Comparison of ENCODE assay signal across 8 cellular contexts in the genomic region with DNA sequence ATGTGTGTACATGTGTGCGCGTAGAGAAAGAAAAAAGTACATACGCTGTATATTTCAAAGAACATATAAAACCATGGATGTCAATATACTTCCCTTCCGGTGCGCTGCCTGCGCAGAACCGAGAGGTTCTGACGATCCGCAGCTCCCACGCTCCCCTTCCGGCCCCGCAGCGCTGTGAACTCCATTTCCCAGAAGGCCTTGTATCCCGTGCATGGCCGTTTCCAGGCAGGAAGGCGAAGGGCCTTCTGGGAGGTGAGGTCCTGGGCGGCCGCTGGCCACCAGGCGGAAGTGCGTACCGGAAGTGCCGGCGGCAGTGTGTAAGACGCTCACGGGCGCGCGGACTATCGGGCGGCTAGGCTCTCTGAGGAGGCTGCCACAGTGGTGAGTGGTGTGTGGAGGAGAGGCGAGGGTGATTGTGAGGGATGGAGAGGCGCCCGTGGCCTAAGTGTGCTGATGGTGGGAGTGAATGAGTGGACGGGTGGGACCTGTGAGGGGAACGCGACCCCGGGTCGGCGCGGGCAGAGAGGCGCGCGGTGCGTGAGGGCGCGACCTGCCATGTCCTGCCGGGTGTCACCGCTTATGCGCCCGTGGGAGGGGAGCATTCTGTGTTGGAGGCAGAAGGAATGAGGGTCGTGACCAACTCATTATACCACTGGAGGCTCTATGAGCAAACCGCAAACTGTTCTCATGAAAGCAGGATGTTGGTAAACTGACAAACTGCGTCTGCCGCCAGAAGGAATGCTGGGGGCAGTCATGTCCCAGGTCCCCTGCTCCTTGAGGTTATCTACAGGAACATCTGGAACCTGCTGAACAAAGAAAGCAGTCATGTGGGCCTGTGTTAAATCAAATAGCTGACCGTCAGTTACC. TPM values are rescaled to one million over a fixed set of nuclear protein-coding genes. Genes with fewer than 3 reads are reported as not detected.
DNase-seq lines count a peak whose midpoint lies in the region; TF ChIP-seq lines count a peak whose summit lies in the region.

Gene ERVK3-1 (plus strand): TSS at position 313 of the 867 bp plus-strand sequence. CDS start 6,792 bp downstream, outside the sequence.

- H3K4me3 ChIP-seq in HAP-1 (peak within 1 kb of the TSS; percentile 84), MM.1S (ENCODE audit: low read length) (peak within 1 kb of the TSS; percentile 78), fibroblast of villous mesenchyme (ENCODE audit: low read depth, low read length) (peak within 1 kb of the TSS; percentile 97), neural progenitor cell (peak within 1 kb of the TSS; percentile 93)

- peaks cover 5% of the 10 kb centered on the region for H3K27me3 Mint-ChIP-seq in neural progenitor cell (ENCODE audit: insufficient read depth, low read depth)

- H3K79me2 ChIP-seq in MM.1S (ENCODE audit: low read length): peaks cover 27% of the 10 kb centered on the region
- peaks cover 39% of the 10 kb centered on the region for H3K79me2 ChIP-seq in neural progenitor cell (ENCODE audit: low read depth)

- H2AFZ ChIP-seq in MM.1S (ENCODE audit: low read length) (peak within 1 kb of the TSS; percentile 89), neural progenitor cell (replicated peaks) (peak within 1 kb of the TSS; percentile 86)

- no peaks in the 10 kb centered on the region for H3K9me3 ChIP-seq in ES-I3 (ENCODE audit: control insufficient read depth, insufficient read depth, low read length)
- H3K9me3 ChIP-seq in HAP-1: no peaks in the 10 kb centered on the region; the same call in 1 of the 2 replicates
- H3K9me3 ChIP-seq in MM.1S (replicated peaks; ENCODE audit: insufficient read depth, low read length): no peaks in the 10 kb centered on the region
- no peaks in the 10 kb centered on the region for H3K9me3 ChIP-seq in neural progenitor cell (ENCODE audit: low read depth)

- peaks cover 27% of the 10 kb centered on the region for H3K9me3 Mint-ChIP-seq in neural progenitor cell

- H3K36me3 Mint-ChIP-seq in neural progenitor cell: peaks cover 71% of the 10 kb centered on the region

- H3K4me1 Mint-ChIP-seq in neural progenitor cell: peaks cover 18% of the 10 kb centered on the region

- peak within 1 kb of the TSS; percentile 68 for H3K27ac Mint-ChIP-seq in neural progenitor cell

- peak within 1 kb of the TSS; percentile 98 for H3K4me3 Mint-ChIP-seq in neural progenitor cell

- H3K4me1 ChIP-seq in ES-I3 (ENCODE audit: insufficient read depth, low read length) (peaks cover 4% of the 10 kb centered on the region; the same call in 1 of the 2 replicates), HAP-1 (0 out of 2 replicates have a peak, but pooled peaks cover 4% of the 10 kb centered on the region), MM.1S (ENCODE audit: low read length) (no peaks in the 10 kb centered on the region), neural progenitor cell (peaks cover 8% of the 10 kb centered on the region)

- no peak for TF ChIP-seq CTCF in MM.1S (IDR thresholded peaks at IDR 0.05; ENCODE audit: low read length)
- TF ChIP-seq CTCF in fibroblast of villous mesenchyme (IDR thresholded peaks at IDR 0.05; ENCODE audit: insufficient read depth, low read depth, low read length): no peak
- no peak for TF ChIP-seq CTCF in neural progenitor cell (IDR thresholded peaks at IDR 0.05)

- no peaks in the 10 kb centered on the region for H3F3A ChIP-seq in MM.1S (ENCODE audit: insufficient read depth, low read length)
- H3F3A ChIP-seq in neural progenitor cell (ENCODE audit: low read depth): peaks cover 40% of the 10 kb centered on the region

- H3K9ac ChIP-seq in ES-I3 (ENCODE audit: low read depth, low read length) (peak within 1 kb of the TSS; percentile 92), MM.1S (ENCODE audit: low read length) (peak within 1 kb of the TSS; percentile 62), neural progenitor cell (peak within 1 kb of the TSS; percentile 52)

- in situ Hi-C loops in HAP-1 (cut with MboI; ENCODE audit: low sequenced_read_pairs): no loop called here

- peak within 1 kb of the TSS; percentile 45; the same call in 1 of the 2 replicates for H3K27ac ChIP-seq in MM.1S (ENCODE audit: low read length)
- no peak within 1 kb of the TSS for H3K27ac ChIP-seq in neural progenitor cell

- H4K20me1 ChIP-seq in MM.1S (ENCODE audit: insufficient read depth, low read length) (no peaks in the 10 kb centered on the region), neural progenitor cell (ENCODE audit: low read depth) (peaks cover 33% of the 10 kb centered on the region)

- peaks cover 13% of the 10 kb centered on the region; the same call in 1 of the 2 replicates for H3K36me3 ChIP-seq in ES-I3 (ENCODE audit: insufficient read depth, low read length)
- peaks cover 43% of the 10 kb centered on the region for H3K36me3 ChIP-seq in HAP-1 (replicated peaks)
- H3K36me3 ChIP-seq in MM.1S (replicated peaks; ENCODE audit: insufficient read depth, low read length): peaks cover 16% of the 10 kb centered on the region; the same call in 1 of the 2 replicates
- peaks cover 3% of the 10 kb centered on the region for H3K36me3 ChIP-seq in neural progenitor cell

- H3K27me3 ChIP-seq in HAP-1 (ENCODE audit: low read depth) (no peaks in the 10 kb centered on the region), MM.1S (replicated peaks; ENCODE audit: insufficient read depth, low read length) (no peaks in the 10 kb centered on the region), neural progenitor cell (no peaks in the 10 kb centered on the region)

- H3K9me2 ChIP-seq in MM.1S (replicated peaks; ENCODE audit: insufficient read depth, low read length): no peaks in the 10 kb centered on the region

- H3K4me2 ChIP-seq in MM.1S (ENCODE audit: low read depth, low read length): peak within 1 kb of the TSS; percentile 78
- peak within 1 kb of the TSS; percentile 80 for H3K4me2 ChIP-seq in neural progenitor cell

- peak; percentile 95 to 96 for DNase-seq in HAP-1 (ENCODE audit: low spot score in 2 of 2)
- peak; percentile 97 for DNase-seq in MM.1S
- DNase-seq in SIG-M5 (lab: John Stamatoyannopoulos, UW): peak; percentile 90
- DNase-seq in activated gamma-delta T cell (lab: John Stamatoyannopoulos, UW): peak; percentile 89
- peak; percentile 99 for DNase-seq in fibroblast of villous mesenchyme (ENCODE audit: low read depth)
- DNase-seq in neural progenitor cell (ENCODE audit: low spot score): peak; percentile 97
- DNase-seq in stromal cell of bone marrow (ENCODE audit: low read depth): peak; percentile 97

RNA-seq across cellular contexts. Expression of gene ERVK3-1, which starts in this region (rescaled TPM):
- total RNA-seq in fibroblast of villous mesenchyme (30.6 and 34.5 TPM in 2 replicates), neural progenitor cell (ENCODE audit: low replicate concordance) (49.8 and 49.9 TPM in 2 replicates)
